Comparison of ENCODE assay signal across 15 cellular contexts in the genomic region with DNA sequence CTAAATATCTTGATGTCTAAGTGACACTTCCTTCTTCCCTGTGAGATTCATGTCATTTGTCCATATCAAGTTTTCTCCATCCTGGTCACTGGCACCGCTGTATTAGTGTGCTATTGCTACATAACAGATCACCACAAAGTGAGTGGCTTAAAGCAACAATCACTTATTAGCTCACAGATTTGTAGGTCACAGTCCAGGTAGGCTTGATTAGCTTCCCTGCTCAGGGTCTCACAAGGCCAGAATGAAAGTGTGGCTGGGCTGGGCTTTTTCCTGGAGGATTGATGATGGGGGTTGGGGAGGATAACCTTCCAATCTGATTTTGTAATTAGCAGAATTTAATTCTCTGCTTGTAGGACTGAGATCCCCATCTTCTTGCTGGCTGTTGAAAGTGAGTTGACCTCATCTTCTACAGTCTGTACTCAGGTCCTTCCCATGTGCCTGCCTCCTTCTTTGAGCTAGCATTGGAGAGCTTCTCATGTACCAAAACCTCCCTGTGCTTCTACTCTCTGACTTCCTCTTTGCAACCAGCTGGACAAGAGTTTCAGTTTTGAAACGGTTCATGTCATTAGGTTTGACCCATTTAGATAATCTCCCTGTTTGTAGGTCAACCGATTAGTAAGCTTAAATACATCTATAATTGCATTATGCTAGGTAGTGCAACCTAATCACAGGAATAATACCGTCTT.
DNase-seq lines count a peak whose midpoint lies in the region; ATAC-seq lines count a peak whose summit lies in the region.
"Had no signal": no experiment of that assay in that cellular context is flagged by ENCODE, and none has a peak within 500 bp of the region (broad histone marks: within the 10 kb centered on the region; RNA-seq: fewer than 3 reads in every experiment).

No MANE protein-coding gene starts in this region.

- ATAC-seq in HG02588 (IDR thresholded peaks at IDR 0.05; ENCODE audit: unreplicated experiment), result peak; percentile 86
- peak; percentile 94 for ATAC-seq in HG03354 (IDR thresholded peaks at IDR 0.05; ENCODE audit: poor library complexity, severe bottlenecking, unreplicated experiment)
- ATAC-seq in stimulated activated memory B cell treated with anti-CD40 and anti-IgM and Interleukin-4, amounts not matched to agents 10 μg/mL and 1 μg/mL and 100 μg/mL, for 72 hours, result peak; percentile 53
- ATAC-seq: left lung had no signal

- no peaks in the 10 kb centered on the region for H3K9me3 Mint-ChIP-seq in stimulated activated memory B cell treated with anti-CD40 and anti-IgM and Interleukin-4, amounts not matched to agents 10 μg/mL and 1 μg/mL and 100 μg/mL, for 72 hours
- H3K9me3 Mint-ChIP-seq: activated CD4-positive, alpha-beta T cell treated with anti-CD3 and anti-CD28 coated beads, Interleukin-2, amount 10 ng/mL, durations not matched to agents 7 days and 5 days had no signal

- no peaks in the 10 kb centered on the region for H3K36me3 Mint-ChIP-seq in stimulated activated memory B cell treated with anti-CD40 and anti-IgM and Interleukin-4, amounts not matched to agents 10 μg/mL and 1 μg/mL and 100 μg/mL, for 72 hours
- H3K36me3 Mint-ChIP-seq: activated naive CD8-positive, alpha-beta T cell had no signal

- no peaks in the 10 kb centered on the region for H3K27me3 Mint-ChIP-seq in stimulated activated memory B cell treated with anti-CD40 and anti-IgM and Interleukin-4, amounts not matched to agents 10 μg/mL and 1 μg/mL and 100 μg/mL, for 72 hours
- H3K27me3 Mint-ChIP-seq: activated naive CD8-positive, alpha-beta T cell had no signal

- H3K27ac Mint-ChIP-seq in stimulated activated memory B cell treated with anti-CD40 and anti-IgM and Interleukin-4, amounts not matched to agents 10 μg/mL and 1 μg/mL and 100 μg/mL, for 72 hours, result no peak overlapping the region
- H3K27ac Mint-ChIP-seq: activated CD4-positive, alpha-beta T cell treated with anti-CD3 and anti-CD28 coated beads, Interleukin-2, amount 10 ng/mL, durations not matched to agents 7 days and 5 days; activated naive CD8-positive, alpha-beta T cell had no signal

- DNase-seq in NCI-H748 (lab: John Stamatoyannopoulos, UW; ENCODE audit: unreplicated experiment) (peak; percentile 6), NCI-H748 treated with DMSO at 0.1 percent for 48 hours (lab: John Stamatoyannopoulos, UW) (no peak), NCI-H2029 treated with DMSO at 0.1 percent for 48 hours (lab: John Stamatoyannopoulos, UW) (no peak), NCI-H187 (lab: John Stamatoyannopoulos, UW) (no peak)
- DNase-seq in stimulated activated CD4-positive, alpha-beta T cell treated with anti-CD3 and anti-CD28 coated beads, Interleukin-4, amount 100 ng/mL, for 24 hours, result no peak
- DNase-seq: 8988T; activated CD4-positive, alpha-beta T cell treated with anti-CD3 and anti-CD28 coated beads, Interleukin-2, amount 10 ng/mL, durations not matched to agents 7 days and 5 days; DMS53; foreskin fibroblast; left lung; occipital lobe had no signal

- H3K4me1 Mint-ChIP-seq in stimulated activated memory B cell treated with anti-CD40 and anti-IgM and Interleukin-4, amounts not matched to agents 10 μg/mL and 1 μg/mL and 100 μg/mL, for 72 hours, result peaks cover 5% of the 10 kb centered on the region
- H3K4me1 Mint-ChIP-seq: activated CD4-positive, alpha-beta T cell treated with anti-CD3 and anti-CD28 coated beads, Interleukin-2, amount 10 ng/mL, durations not matched to agents 7 days and 5 days had no signal

- no peak overlapping the region for H3K4me3 Mint-ChIP-seq in stimulated activated memory B cell treated with anti-CD40 and anti-IgM and Interleukin-4, amounts not matched to agents 10 μg/mL and 1 μg/mL and 100 μg/mL, for 72 hours
- H3K4me3 Mint-ChIP-seq: activated CD4-positive, alpha-beta T cell treated with anti-CD3 and anti-CD28 coated beads, Interleukin-2, amount 10 ng/mL, durations not matched to agents 7 days and 5 days; activated naive CD8-positive, alpha-beta T cell had no signal
